ENCODE assay signal across 14 cellular contexts in the genomic region with DNA sequence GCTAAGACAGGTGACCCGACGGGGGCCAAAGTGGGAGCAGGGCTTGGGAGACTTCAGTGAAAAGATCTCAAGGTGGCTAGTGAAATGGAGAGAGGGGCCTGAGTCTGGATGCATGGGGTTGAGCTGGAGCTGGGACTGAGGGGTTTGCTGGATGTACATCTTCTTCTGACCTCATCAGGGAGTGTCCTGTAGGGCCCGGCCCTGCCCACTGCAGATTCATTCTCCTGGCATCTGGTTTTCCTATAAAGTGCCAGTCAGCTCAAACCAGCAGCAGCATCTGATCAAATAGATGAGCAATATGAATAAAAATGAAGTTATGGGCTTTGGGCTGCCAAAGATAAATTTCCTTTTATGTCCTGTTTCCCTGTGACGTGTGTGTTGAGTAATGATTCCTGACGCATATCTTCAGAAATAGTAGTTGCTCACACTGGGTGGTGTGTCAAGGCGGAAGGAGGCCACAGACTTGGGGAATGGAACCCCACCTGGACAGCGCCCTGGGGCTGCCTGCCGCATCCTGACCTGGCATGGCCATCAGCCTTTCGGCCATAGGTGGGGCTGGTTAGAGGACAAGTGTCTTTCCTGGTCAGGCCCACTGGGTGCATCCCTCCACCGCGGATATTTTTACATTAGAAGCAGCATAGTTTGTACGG.
DNase-seq lines count a peak whose midpoint lies in the region; ATAC-seq and TF ChIP-seq lines count a peak whose summit lies in the region.
"Had no signal": no experiment of that assay in that cellular context is flagged by ENCODE, and none has a peak within 500 bp of the region (broad histone marks: within the 10 kb centered on the region; RNA-seq: fewer than 3 reads in every experiment).

No MANE protein-coding gene starts in this region.

- WGBS in mesenchymal stem cell: 78% methylated on average over 12 of the region's 12 CpGs

- no peak overlapping the region for H2BK15ac ChIP-seq in mesenchymal stem cell (ENCODE audit: low read depth, poor library complexity, severe bottlenecking)

- no peak overlapping the region for H2AK5ac ChIP-seq in mesenchymal stem cell (ENCODE audit: low read length, severe bottlenecking)

- intact Hi-C loops in activated CD4-positive, alpha-beta T cell treated with anti-CD3 and anti-CD28 coated beads, Interleukin-2, amount 10 ng/mL, durations not matched to agents 24 days and 14 days (cut with micrococcal nuclease): no loop called here
- intact Hi-C loops in naive thymus-derived CD4-positive, alpha-beta T cell (cut with micrococcal nuclease): no loop called here

- H3K36me3 Mint-ChIP-seq in chondrocyte (ENCODE audit: low read depth): no peaks in the 10 kb centered on the region
- H3K36me3 Mint-ChIP-seq in activated CD4-positive, alpha-beta T cell treated with anti-CD3 and anti-CD28 coated beads, Interleukin-2, amount 10 ng/mL, durations not matched to agents 24 days and 14 days (ENCODE audit: low read depth): no peaks in the 10 kb centered on the region
- no peaks in the 10 kb centered on the region for H3K36me3 Mint-ChIP-seq in naive thymus-derived CD4-positive, alpha-beta T cell

- H3K27me3 Mint-ChIP-seq in chondrocyte (ENCODE audit: low read depth): peaks cover 6% of the 10 kb centered on the region
- H3K27me3 Mint-ChIP-seq in activated CD4-positive, alpha-beta T cell treated with anti-CD3 and anti-CD28 coated beads, Interleukin-2, amount 10 ng/mL, durations not matched to agents 24 days and 14 days: peaks cover 11% of the 10 kb centered on the region
- H3K27me3 Mint-ChIP-seq in naive thymus-derived CD4-positive, alpha-beta T cell: peaks cover 5 to 10% (median 9%) of the 10 kb centered on the region in 5 donors

- TF ChIP-seq CTCF in AG09319 (IDR thresholded peaks at IDR 0.05; ENCODE audit: low read depth, low read length) (no peak), chondrocyte (IDR thresholded peaks at IDR 0.05) (no peak)

- no peak overlapping the region for H3K14ac ChIP-seq in mesenchymal stem cell (ENCODE audit: low read length in 2 of 2)

- H3K27me3 ChIP-seq in mesenchymal stem cell (ENCODE audit: control insufficient read depth in 1 of 2, insufficient read depth in 1 of 2, low read length in 2 of 2): peaks cover 0 to 40% of the 10 kb centered on the region in 2 experiments
- H3K27me3 ChIP-seq in naive thymus-derived CD4-positive, alpha-beta T cell (ENCODE audit: control insufficient read depth in 2 of 2, insufficient read depth in 2 of 2, low read length in 2 of 2): no peaks in the 10 kb centered on the region

- peak; percentile 57 for DNase-seq in AG09319 (ENCODE audit: extremely low read depth, low read depth)
- DNase-seq in LHCN-M2 (ENCODE audit: low read depth): peak; percentile 97
- no peak for DNase-seq in chondrocyte (ENCODE audit: low spot score)
- DNase-seq in mesenchymal stem cell: no peak
- no peak for DNase-seq in activated CD4-positive, alpha-beta T cell treated with anti-CD3 and anti-CD28 coated beads, Interleukin-2, amount 10 ng/mL, durations not matched to agents 24 days and 14 days
- no peak for DNase-seq in naive thymus-derived CD4-positive, alpha-beta T cell
- DNase-seq in germinal center (ENCODE audit: low spot score): no peak
- DNase-seq in activated gamma-delta T cell treated with Interleukin-2 at 50 U/mL for 16 hours: no peak
- DNase-seq: activated T-cell treated with anti-CD3 and anti-CD28 coated beads, Interleukin-2, amount 50 U/mL, for 4 hours; DMS 273 treated with DMSO at 0.1 percent for 48 hours; effector memory CD8-positive, alpha-beta T cell; NCI-H2227 treated with DMSO at 0.1 percent for 48 hours; psoas muscle had no signal

- CTCF ChIA-PET in naive thymus-derived CD4-positive, alpha-beta T cell (lab: Charles Lee): no interaction called here

- no peak overlapping the region for H2BK12ac ChIP-seq in mesenchymal stem cell (ENCODE audit: low read length in 2 of 2)

- no peaks in the 10 kb centered on the region for H3K79me1 ChIP-seq in mesenchymal stem cell (replicated peaks; ENCODE audit: low read length, poor library complexity, severe bottlenecking)

- no peak for ATAC-seq in naive thymus-derived CD4-positive, alpha-beta T cell
- ATAC-seq: activated T-cell treated with anti-CD3 and anti-CD28 coated beads, Interleukin-2, amount 50 U/mL, for 4 hours; effector memory CD8-positive, alpha-beta T cell had no signal

- H3K23ac ChIP-seq in mesenchymal stem cell (ENCODE audit: low read length in 2 of 2): no peak overlapping the region

- no peak overlapping the region for H3K18ac ChIP-seq in mesenchymal stem cell (ENCODE audit: low read depth in 1 of 2, low read length in 2 of 2)

- H3K27ac ChIP-seq in mesenchymal stem cell (ENCODE audit: low read length, poor library complexity, severe bottlenecking): no peak overlapping the region
- H3K27ac ChIP-seq in naive thymus-derived CD4-positive, alpha-beta T cell (ENCODE audit: low read depth, low read length): no peak overlapping the region
- H3K27ac ChIP-seq: psoas muscle had no signal

- H4K8ac ChIP-seq in mesenchymal stem cell (ENCODE audit: low read length): no peak overlapping the region

- no peaks in the 10 kb centered on the region for H3K9me3 Mint-ChIP-seq in chondrocyte (ENCODE audit: low read depth)
- H3K9me3 Mint-ChIP-seq in activated CD4-positive, alpha-beta T cell treated with anti-CD3 and anti-CD28 coated beads, Interleukin-2, amount 10 ng/mL, durations not matched to agents 24 days and 14 days: no peaks in the 10 kb centered on the region
- no peaks in the 10 kb centered on the region for H3K9me3 Mint-ChIP-seq in naive thymus-derived CD4-positive, alpha-beta T cell
- H3K9me3 Mint-ChIP-seq: activated T-cell treated with anti-CD3 and anti-CD28 coated beads, Interleukin-2, amount 50 U/mL, for 4 hours; effector memory CD8-positive, alpha-beta T cell; T-helper 1 cell treated with Interleukin-12 subunit alpha and Interleukin-12 subunit beta and Interleukin-4 antibody, amounts not matched to agents 30 μg/mL and 1 μg/mL, for 36 hours had no signal

- peak overlapping the region; percentile 86 for H3K27ac Mint-ChIP-seq in chondrocyte (ENCODE audit: unreplicated experiment)
- H3K27ac Mint-ChIP-seq in activated CD4-positive, alpha-beta T cell treated with anti-CD3 and anti-CD28 coated beads, Interleukin-2, amount 10 ng/mL, durations not matched to agents 24 days and 14 days: no peak overlapping the region
- H3K27ac Mint-ChIP-seq in naive thymus-derived CD4-positive, alpha-beta T cell: no peak overlapping the region
- H3K27ac Mint-ChIP-seq: effector memory CD8-positive, alpha-beta T cell; T-helper 1 cell treated with Interleukin-12 subunit alpha and Interleukin-12 subunit beta and Interleukin-4 antibody, amounts not matched to agents 30 μg/mL and 1 μg/mL, for 36 hours had no signal

- peaks cover 1% of the 10 kb centered on the region for H3K4me1 ChIP-seq in mesenchymal stem cell (ENCODE audit: control insufficient read depth, insufficient read depth, low read depth, low read length)
- no peaks in the 10 kb centered on the region for H3K4me1 ChIP-seq in naive thymus-derived CD4-positive, alpha-beta T cell (ENCODE audit: control insufficient read depth in 2 of 2, insufficient read depth in 2 of 2, low read length in 2 of 2)
- H3K4me1 ChIP-seq: psoas muscle had no signal

- H2BK5ac ChIP-seq in mesenchymal stem cell (ENCODE audit: low read depth, low read length, poor library complexity, severe bottlenecking): no peak overlapping the region

- no peak overlapping the region for H4K91ac ChIP-seq in mesenchymal stem cell (ENCODE audit: low read length)

- POLR2A ChIA-PET in naive thymus-derived CD4-positive, alpha-beta T cell (lab: Charles Lee): no interaction called here

- peak overlapping the region; percentile 74 for H3K9ac ChIP-seq in mesenchymal stem cell (ENCODE audit: low read length)

- no peaks in the 10 kb centered on the region for H3K36me3 ChIP-seq in mesenchymal stem cell (ENCODE audit: control insufficient read depth in 1 of 2, insufficient read depth in 2 of 2, low read depth in 1 of 2, low read length in 2 of 2)
- H3K36me3 ChIP-seq in naive thymus-derived CD4-positive, alpha-beta T cell (ENCODE audit: control insufficient read depth in 2 of 3, insufficient read depth in 3 of 3, low read length in 3 of 3): no peaks in the 10 kb centered on the region

- H2BK120ac ChIP-seq in mesenchymal stem cell (ENCODE audit: low read depth, low read length): no peak overlapping the region

- H3K4ac ChIP-seq in mesenchymal stem cell (ENCODE audit: low read depth in 1 of 2, low read length in 2 of 2): no peak overlapping the region

- peaks cover 25% of the 10 kb centered on the region for H3K4me1 Mint-ChIP-seq in chondrocyte (ENCODE audit: low read depth)
- H3K4me1 Mint-ChIP-seq in activated CD4-positive, alpha-beta T cell treated with anti-CD3 and anti-CD28 coated beads, Interleukin-2, amount 10 ng/mL, durations not matched to agents 24 days and 14 days: peaks cover 3% of the 10 kb centered on the region
- peaks cover 0 to 5% (median 0%) of the 10 kb centered on the region in 7 donors for H3K4me1 Mint-ChIP-seq in naive thymus-derived CD4-positive, alpha-beta T cell

- no peak overlapping the region for H2AFZ ChIP-seq in mesenchymal stem cell (ENCODE audit: low read depth, low read length)

- no peak overlapping the region for H3K4me2 ChIP-seq in mesenchymal stem cell (ENCODE audit: low read length, poor library complexity, severe bottlenecking)

- no peak overlapping the region for H3K4me3 Mint-ChIP-seq in chondrocyte (ENCODE audit: unreplicated experiment)
- no peak overlapping the region for H3K4me3 Mint-ChIP-seq in activated CD4-positive, alpha-beta T cell treated with anti-CD3 and anti-CD28 coated beads, Interleukin-2, amount 10 ng/mL, durations not matched to agents 24 days and 14 days
- H3K4me3 Mint-ChIP-seq in naive thymus-derived CD4-positive, alpha-beta T cell: no peak overlapping the region
- H3K4me3 Mint-ChIP-seq: activated T-cell treated with anti-CD3 and anti-CD28 coated beads, Interleukin-2, amount 50 U/mL, for 4 hours; effector memory CD8-positive, alpha-beta T cell; T-helper 1 cell treated with Interleukin-12 subunit alpha and Interleukin-12 subunit beta and Interleukin-4 antibody, amounts not matched to agents 30 μg/mL and 1 μg/mL, for 36 hours had no signal

- H3K4me3 ChIP-seq in mesenchymal stem cell (ENCODE audit: insufficient read depth in 1 of 2, low read depth in 1 of 2, low read length in 2 of 2): peak overlapping the region in 1 of 2 experiments; percentile 31
- no peak overlapping the region for H3K4me3 ChIP-seq in naive thymus-derived CD4-positive, alpha-beta T cell (ENCODE audit: low read length)
- H3K4me3 ChIP-seq: psoas muscle had no signal

- H3K9me3 ChIP-seq in mesenchymal stem cell (ENCODE audit: control insufficient read depth, low read length): no peaks in the 10 kb centered on the region
- H3K9me3 ChIP-seq in naive thymus-derived CD4-positive, alpha-beta T cell (ENCODE audit: control insufficient read depth in 2 of 3, low read length in 3 of 3): no peaks in the 10 kb centered on the region
- H3K9me3 ChIP-seq: psoas muscle had no signal

Comparison
In these comparisons a context has a peak if more than half of its experiments do, and no peak if none do; other contexts are left out.
1. DNase-seq: peak in AG09319 (single experiment) and LHCN-M2 (single experiment); none in chondrocyte (single experiment), mesenchymal stem cell (single experiment), activated CD4-positive, alpha-beta T cell treated with anti-CD3 and anti-CD28 coated beads, Interleukin-2, amount 10 ng/mL, durations not matched to agents 24 days and 14 days (single experiment), naive thymus-derived CD4-positive, alpha-beta T cell (0 of 9), germinal center (single experiment) and activated gamma-delta T cell treated with Interleukin-2 at 50 U/mL for 16 hours (single experiment).